In genomic region chr15:89805241-89806216, GRCh38 we compare ENCODE assay signal across 20 cellular contexts. TPM values are rescaled to one million over a fixed set of nuclear protein-coding genes. Genes with fewer than 3 reads are reported as not detected.
"Had no signal": no experiment of that assay in that cellular context is flagged by ENCODE, and none has a peak within 500 bp of the region (broad histone marks: within the 10 kb centered on the region; RNA-seq: fewer than 3 reads in every experiment).

No MANE protein-coding gene starts in this region.

- H3K36me3 Mint-ChIP-seq: naive thymus-derived CD8-positive, alpha-beta T cell had no signal

- H3K4me3 ChIP-seq: lung, SJSA1, skin epidermis, upper lobe of left lung had no signal

- H3K9me3 ChIP-seq: neutrophil, SJSA1, upper lobe of left lung had no signal

- H3K9me3 Mint-ChIP-seq: activated B cell treated with CpG ODN at 0.5 μM for 24 hours; activated T-cell treated with anti-CD3 and anti-CD28 coated beads, Interleukin-2, amount 50 U/mL, for 72 hours; endodermal cell; naive thymus-derived CD8-positive, alpha-beta T cell; stimulated activated naive CD8-positive, alpha-beta T cell treated with anti-CD3 and anti-CD28 coated beads, Interleukin-15, amount 100 ng/mL, for 72 hours had no signal

- H3K27me3 ChIP-seq: neutrophil, SJSA1, upper lobe of left lung had no signal

- H3K36me3 ChIP-seq: SJSA1 had no signal

- H3K4me1 ChIP-seq: upper lobe of left lung had no signal

- H3K4me3 Mint-ChIP-seq: activated B cell treated with CpG ODN at 0.5 μM for 24 hours; activated CD8-positive, alpha-beta T cell treated with anti-CD3 and anti-CD28 coated beads, Interleukin-2, amount 10 ng/mL, durations not matched to agents 7 days and 5 days; activated T-cell treated with anti-CD3 and anti-CD28 coated beads, Interleukin-2, amount 50 U/mL, for 72 hours; endodermal cell; naive thymus-derived CD8-positive, alpha-beta T cell; stimulated activated naive CD8-positive, alpha-beta T cell treated with anti-CD3 and anti-CD28 coated beads, Interleukin-15, amount 100 ng/mL, for 72 hours had no signal

- H3K4me1 Mint-ChIP-seq: activated B cell treated with CpG ODN at 0.5 μM for 24 hours; naive thymus-derived CD8-positive, alpha-beta T cell; stimulated activated naive CD8-positive, alpha-beta T cell treated with anti-CD3 and anti-CD28 coated beads, Interleukin-15, amount 100 ng/mL, for 72 hours had no signal

- ATAC-seq: activated CD8-positive, alpha-beta T cell treated with anti-CD3 and anti-CD28 coated beads, Interleukin-2, amount 10 ng/mL, durations not matched to agents 7 days and 5 days; activated T-cell treated with anti-CD3 and anti-CD28 coated beads, Interleukin-2, amount 50 U/mL, for 72 hours; naive thymus-derived CD8-positive, alpha-beta T cell; stimulated activated naive CD8-positive, alpha-beta T cell treated with anti-CD3 and anti-CD28 coated beads, Interleukin-15, amount 100 ng/mL, for 72 hours had no signal

- DNase-seq: activated B cell treated with CpG ODN at 0.5 μM for 24 hours; activated CD4-positive, alpha-beta T cell treated with anti-CD3 and anti-CD28 coated beads for 48 hours; activated CD8-positive, alpha-beta memory T cell treated with anti-CD3 and anti-CD28 coated beads, Interleukin-2, amount 50 U/mL, for 4 hours; activated CD8-positive, alpha-beta T cell treated with anti-CD3 and anti-CD28 coated beads, Interleukin-2, amount 10 ng/mL, durations not matched to agents 7 days and 5 days; activated gamma-delta T cell; activated T-cell treated with anti-CD3 and anti-CD28 coated beads, Interleukin-2, amount 50 U/mL, for 72 hours; anterior cingulate cortex; endodermal cell; hippocampal formation; stimulated activated naive CD8-positive, alpha-beta T cell treated with anti-CD3 and anti-CD28 coated beads, Interleukin-15, amount 100 ng/mL, for 72 hours; T-helper 2 cell had no signal

- H3K27ac ChIP-seq: SJSA1, skin epidermis, upper lobe of left lung had no signal

- H3K27ac Mint-ChIP-seq: activated B cell treated with CpG ODN at 0.5 μM for 24 hours; activated CD8-positive, alpha-beta T cell treated with anti-CD3 and anti-CD28 coated beads, Interleukin-2, amount 10 ng/mL, durations not matched to agents 7 days and 5 days; activated T-cell treated with anti-CD3 and anti-CD28 coated beads, Interleukin-2, amount 50 U/mL, for 72 hours; endodermal cell; naive thymus-derived CD8-positive, alpha-beta T cell had no signal

RNA-seq across cellular contexts. Expression of gene MESP2, which starts 29.4 kb away (rescaled TPM):
- total RNA-seq: activated CD8-positive, alpha-beta T cell treated with anti-CD3 and anti-CD28 coated beads, Interleukin-2, amount 10 ng/mL, durations not matched to agents 7 days and 5 days; activated T-cell treated with anti-CD3 and anti-CD28 coated beads, Interleukin-2, amount 50 U/mL, for 72 hours; dermis microvascular lymphatic vessel endothelial cell; naive thymus-derived CD8-positive, alpha-beta T cell; SJSA1; temporal lobe had no signal
- polyA plus RNA-seq: naive thymus-derived CD8-positive, alpha-beta T cell had no signal

RNA-seq across cellular contexts. Expression of gene MESP1, which starts 54.5 kb away (rescaled TPM):
- polyA plus RNA-seq: keratinocyte had no signal
